ENCODE assay signal across 11 cellular contexts in genomic region chr19:36257512-36257876, GRCh38. TPM values are rescaled to one million over a fixed set of nuclear protein-coding genes. Genes with fewer than 3 reads are reported as not detected.
DNase-seq lines count a peak whose midpoint lies in the region; ATAC-seq, FAIRE-seq and TF ChIP-seq lines count a peak whose summit lies in the region.
"Had no signal": no experiment of that assay in that cellular context is flagged by ENCODE, and none has a peak within 500 bp of the region (broad histone marks: within the 10 kb centered on the region; RNA-seq: fewer than 3 reads in every experiment).

No MANE protein-coding gene starts in this region.

- H3K4me1 ChIP-seq in liver (ENCODE audit: control insufficient read depth in 4 of 4, insufficient read depth in 4 of 4, low read length in 3 of 4) (no peaks in the 10 kb centered on the region), HepG2 (ENCODE audit: insufficient read depth, low read length) (no peaks in the 10 kb centered on the region), fibroblast of lung (ENCODE audit: control insufficient read depth, extremely low read depth, insufficient read depth, low read length) (no peaks in the 10 kb centered on the region)

- H3K9ac ChIP-seq in liver (ENCODE audit: low read depth in 1 of 2, low read length in 2 of 2): no peak overlapping the region
- H3K9ac ChIP-seq in HepG2 (ENCODE audit: insufficient read depth, low read depth, low read length): no peak overlapping the region
- peak overlapping the region; percentile 16 for H3K9ac ChIP-seq in fibroblast of lung (ENCODE audit: insufficient read depth, low read length)

- H2AFZ ChIP-seq in HepG2 (ENCODE audit: low read length): no peak overlapping the region
- no peak overlapping the region for H2AFZ ChIP-seq in fibroblast of lung (ENCODE audit: low read length)

- POLR2A ChIA-PET in HepG2 (lab: Yijun Ruan, JAX): no interaction called here

- TF ChIP-seq EP300 in HepG2 (IDR thresholded peaks at IDR 0.05; ENCODE audit: low read depth in 2 of 2, low read length in 2 of 2) (no peak), HepG2 (CRISPR knock-in tag; IDR thresholded peaks at IDR 0.05; ENCODE audit: borderline replicate concordance) (no peak)

- FAIRE-seq in HepG2 (lab: Jason Lieb, UNC): no peak

- CTCF ChIA-PET in HepG2 (lab: Yijun Ruan, JAX; ENCODE audit: low intra/inter-chr PET ratio, low total read pairs): no interaction called here

- no peak for ATAC-seq in HepG2
- ATAC-seq in GM21576 (IDR thresholded peaks at IDR 0.05; ENCODE audit: unreplicated experiment): no peak
- no peak for ATAC-seq in GM19035 (IDR thresholded peaks at IDR 0.05; ENCODE audit: unreplicated experiment)

- peak overlapping the region in 2 of 3 donors; percentile 38 to 40 for H3K4me3 ChIP-seq in liver (ENCODE audit: low read depth in 1 of 3, low read length in 3 of 3)
- H3K4me3 ChIP-seq in HepG2 (replicated peaks in 1 of 3; ENCODE audit: insufficient read depth in 1 of 3, low read depth in 2 of 3, low read length in 3 of 3): no peak overlapping the region
- peak overlapping the region in 2 of 4 experiments; percentile 21 to 51 for H3K4me3 ChIP-seq in fibroblast of lung (replicated peaks in 1 of 4; ENCODE audit: control extremely low read depth in 1 of 4, insufficient read depth in 1 of 4, low read depth in 3 of 4, low read length in 4 of 4)

- TF ChIP-seq CTCF in liver (IDR thresholded peaks at IDR 0.05; ENCODE audit: low read depth, low read length, missing input control): no peak
- TF ChIP-seq CTCF in HepG2 (CRISPR knock-in tag; IDR thresholded peaks at IDR 0.05): no peak
- TF ChIP-seq CTCF in fibroblast of lung (conservative IDR thresholded peaks at IDR 0.05 in 1 of 2, IDR thresholded peaks at IDR 0.05 in 1 of 2; ENCODE audit: low read depth in 1 of 2, low read length in 2 of 2): no peak

- H3K4me2 ChIP-seq in HepG2 (ENCODE audit: low read depth, low read length): no peak overlapping the region
- peak overlapping the region; percentile 64 for H3K4me2 ChIP-seq in fibroblast of lung (ENCODE audit: extremely low read depth, insufficient read depth, low read length)

- H4K20me1 ChIP-seq in HepG2 (ENCODE audit: insufficient read depth, low read length) (no peaks in the 10 kb centered on the region), fibroblast of lung (ENCODE audit: control insufficient read depth, extremely low read depth, insufficient read depth, low read length) (no peaks in the 10 kb centered on the region)

- WGBS in liver: 18% methylated on average over 37 of the region's 37 CpGs
- 89% methylated on average over 37 of the region's 37 CpGs for WGBS in HepG2 (ENCODE audit: low lambda C conversion rate)

- BruUV-seq in HepG2 (replicated peaks; lab: Mats Ljungman, UMichigan): no TSS peak

- in situ Hi-C loops in HepG2 (cut with HindIII; ENCODE audit: extremely low pct_ligation_motif_present, low pct_unique_long_range_greater_than_20kb): no loop called here

- no peaks in the 10 kb centered on the region for H3K27me3 ChIP-seq in liver (ENCODE audit: control insufficient read depth in 4 of 4, insufficient read depth in 4 of 4, low read length in 3 of 4)
- H3K27me3 ChIP-seq in HepG2 (ENCODE audit: control insufficient read depth in 1 of 2, insufficient read depth in 2 of 2, low read length in 2 of 2): no peaks in the 10 kb centered on the region
- H3K27me3 ChIP-seq in fibroblast of lung (ENCODE audit: control insufficient read depth, insufficient read depth, low read length): no peaks in the 10 kb centered on the region

- DNase-seq in HepG2 (ENCODE audit: low spot score) (no peak), fibroblast of lung (ENCODE audit: low read depth in 2 of 2) (no peak), nucleus accumbens (lab: John Stamatoyannopoulos, UW) (peak in 31 of 56 donors; percentile 9 to 61 (median 27)), OCI-M2 (lab: John Stamatoyannopoulos, UW; ENCODE audit: unreplicated experiment) (no peak), erythroblast (lab: John Stamatoyannopoulos, UW) (no peak)
- DNase-seq: AML-193, NCI-H1930 had no signal

- no peak overlapping the region for H3K27ac ChIP-seq in liver (ENCODE audit: low read depth in 1 of 2, low read length in 2 of 2)
- no peak overlapping the region for H3K27ac ChIP-seq in HepG2 (ENCODE audit: extremely low read length, insufficient read depth, low read length)
- no peak overlapping the region for H3K27ac ChIP-seq in fibroblast of lung (ENCODE audit: insufficient read depth, low read length)
- H3K27ac ChIP-seq: VCaP had no signal

- H3K36me3 ChIP-seq in liver (ENCODE audit: control insufficient read depth in 4 of 4, insufficient read depth in 3 of 4, low read depth in 1 of 4, low read length in 3 of 4) (no peaks in the 10 kb centered on the region), HepG2 (replicated peaks in 1 of 2; ENCODE audit: control insufficient read depth in 1 of 2, insufficient read depth in 2 of 2, low read length in 2 of 2) (no peaks in the 10 kb centered on the region), fibroblast of lung (ENCODE audit: control insufficient read depth, insufficient read depth, low read length) (no peaks in the 10 kb centered on the region)

- intact Hi-C loops in HepG2 (cut with micrococcal nuclease; ENCODE audit: unreplicated experiment): no loop called here

- H3K9me3 ChIP-seq in liver (ENCODE audit: control insufficient read depth in 4 of 4, low read length in 3 of 4): peaks cover 0 to 29% (median 10%) of the 10 kb centered on the region in 4 donors
- no peaks in the 10 kb centered on the region for H3K9me3 ChIP-seq in HepG2 (ENCODE audit: low read length)
- no peaks in the 10 kb centered on the region for H3K9me3 ChIP-seq in fibroblast of lung (ENCODE audit: control insufficient read depth, insufficient read depth, low read depth, low read length)

- TF ChIP-seq RAD21 in liver (IDR thresholded peaks at IDR 0.05): no peak
- TF ChIP-seq RAD21 in HepG2 (CRISPR knock-in tag; IDR thresholded peaks at IDR 0.05): no peak

- no peak for TF ChIP-seq POLR2A in HepG2 (IDR thresholded peaks at IDR 0.05; ENCODE audit: insufficient read depth in 1 of 2, low read depth in 2 of 2, low read length in 2 of 2)
- no peak for TF ChIP-seq POLR2A in erythroblast (IDR thresholded peaks at IDR 0.05; ENCODE audit: low read length)

- H3K79me2 ChIP-seq in HepG2 (ENCODE audit: insufficient read depth, low read length) (no peaks in the 10 kb centered on the region), fibroblast of lung (ENCODE audit: control insufficient read depth, insufficient read depth, low read length) (no peaks in the 10 kb centered on the region)

RNA-seq across cellular contexts. Expression of gene ZNF146, which starts 42.6 kb away (rescaled TPM):
- 10 to 100 TPM; 29.2 to 48.6 TPM for total RNA-seq in liver
- 10 to 100 TPM; 16.6 to 19.0 TPM for polyA plus RNA-seq in liver
- total RNA-seq in HepG2 (2016; rRNA removed; fragmentation: Illumina TruSeq; extraction: Trizol): 52.7 and 93.3 TPM in 2 replicates
- total RNA-seq in HepG2 (2016; cell fraction: cytosol; rRNA removed; fragmentation: Illumina TruSeq; extraction: Trizol; ENCODE audit: low read depth): 7.1 and 7.2 TPM in 2 replicates
- 53.6 and 86.2 TPM in 2 replicates for total RNA-seq in HepG2 (2016; cell fraction: insoluble cytoplasmic fraction; rRNA removed; fragmentation: Illumina TruSeq; extraction: Trizol)
- total RNA-seq in HepG2 (2016; cell fraction: membrane; rRNA removed; fragmentation: Illumina TruSeq; extraction: Trizol): 33.9 and 37.0 TPM in 2 replicates
- 30.3 and 37.2 TPM in 2 replicates for total RNA-seq in HepG2 (2016; cell fraction: nucleus; rRNA removed; fragmentation: Illumina TruSeq; extraction: Trizol)
- 26.8 and 28.4 TPM in 2 replicates for polyA plus RNA-seq in HepG2 (2011; rRNA removed)
- polyA plus RNA-seq in HepG2 (2011; cell fraction: cytosol; rRNA removed): 12.6 and 22.7 TPM in 2 replicates
- 11.3 and 18.6 TPM in 2 replicates for polyA plus RNA-seq in HepG2 (2011; cell fraction: nucleus; rRNA removed)
- 47.9 and 48.1 TPM in 2 replicates for polyA plus RNA-seq in HepG2 (2012)
- 3.7 and 4.0 TPM in 2 replicates for polyA plus RNA-seq in HepG2 (2016; cell fraction: cytosol; fragmentation: Illumina TruSeq; extraction: Trizol; ENCODE audit: low read depth)
- 71.0 and 81.5 TPM in 2 replicates for polyA plus RNA-seq in HepG2 (2016; cell fraction: insoluble cytoplasmic fraction; fragmentation: Illumina TruSeq; extraction: Trizol; ENCODE audit: low read depth)
- polyA plus RNA-seq in HepG2 (2016; cell fraction: membrane; fragmentation: Illumina TruSeq; extraction: Trizol; ENCODE audit: low read depth): 15.3 and 15.4 TPM in 2 replicates
- polyA plus RNA-seq in HepG2 (2016; cell fraction: nucleus; fragmentation: Illumina TruSeq; extraction: Trizol; ENCODE audit: insufficient read depth, low read depth): 56.6 and 59.5 TPM in 2 replicates
- polyA minus RNA-seq in HepG2 (2011; rRNA and poly(A)+ RNA removed; ENCODE audit: low replicate concordance): 8.8 and 18.0 TPM in 2 replicates
- polyA minus RNA-seq in HepG2 (2011; cell fraction: cytosol; rRNA and poly(A)+ RNA removed): 25.7 and 28.9 TPM in 2 replicates
- polyA minus RNA-seq in HepG2 (2011; cell fraction: nucleus; rRNA and poly(A)+ RNA removed): 31.7 and 48.7 TPM in 2 replicates
- total RNA-seq in fibroblast of lung: 74.5 and 87.5 TPM in 2 replicates
- polyA plus RNA-seq in fibroblast of lung: 84.8 and 92.5 TPM in 2 replicates
- polyA plus RNA-seq in fibroblast of lung (2012): 56.6 and 71.0 TPM in 2 replicates
- 1.1 and 2.4 TPM in 2 replicates for polyA minus RNA-seq in fibroblast of lung (ENCODE audit: low replicate concordance)

RNA-seq across cellular contexts. Expression of gene ZNF565, which starts 43.0 kb away (rescaled TPM):
- total RNA-seq in liver: 1 to 10 TPM; 2.3 to 4.9 TPM
- polyA plus RNA-seq in liver: 1 to 10 TPM in 1 of 2 donors, under 1 TPM in 1; 0.95 to 2.2 TPM
- total RNA-seq in HepG2 (2016; rRNA removed; fragmentation: Illumina TruSeq; extraction: Trizol): 5.2 and 6.0 TPM in 2 replicates
- 2.6 and 3.3 TPM in 2 replicates for total RNA-seq in HepG2 (2016; cell fraction: cytosol; rRNA removed; fragmentation: Illumina TruSeq; extraction: Trizol; ENCODE audit: low read depth)
- 5.1 and 5.7 TPM in 2 replicates for total RNA-seq in HepG2 (2016; cell fraction: insoluble cytoplasmic fraction; rRNA removed; fragmentation: Illumina TruSeq; extraction: Trizol)
- total RNA-seq in HepG2 (2016; cell fraction: membrane; rRNA removed; fragmentation: Illumina TruSeq; extraction: Trizol): 3.8 and 4.2 TPM in 2 replicates
- 3.8 and 5.4 TPM in 2 replicates for total RNA-seq in HepG2 (2016; cell fraction: nucleus; rRNA removed; fragmentation: Illumina TruSeq; extraction: Trizol)
- polyA plus RNA-seq in HepG2 (2011; rRNA removed): 1.8 and 2.1 TPM in 2 replicates
- polyA plus RNA-seq in HepG2 (2011; cell fraction: cytosol; rRNA removed): 0.95 and 1.4 TPM in 2 replicates
- polyA plus RNA-seq in HepG2 (2011; cell fraction: nucleus; rRNA removed): 2.5 and 3.3 TPM in 2 replicates
- 2.3 and 2.4 TPM in 2 replicates for polyA plus RNA-seq in HepG2 (2012)
- polyA plus RNA-seq in HepG2 (2016; cell fraction: cytosol; fragmentation: Illumina TruSeq; extraction: Trizol; ENCODE audit: low read depth): 0.63 and 0.91 TPM in 2 replicates
- polyA plus RNA-seq in HepG2 (2016; cell fraction: insoluble cytoplasmic fraction; fragmentation: Illumina TruSeq; extraction: Trizol; ENCODE audit: low read depth): 3.6 and 3.8 TPM in 2 replicates
- polyA plus RNA-seq in HepG2 (2016; cell fraction: membrane; fragmentation: Illumina TruSeq; extraction: Trizol; ENCODE audit: low read depth): 1.5 and 1.6 TPM in 2 replicates
- 4.5 and 4.8 TPM in 2 replicates for polyA plus RNA-seq in HepG2 (2016; cell fraction: nucleus; fragmentation: Illumina TruSeq; extraction: Trizol; ENCODE audit: insufficient read depth, low read depth)
- 2.0 and 2.7 TPM in 2 replicates for polyA minus RNA-seq in HepG2 (2011; rRNA and poly(A)+ RNA removed; ENCODE audit: low replicate concordance)
- 1.2 and 2.2 TPM in 2 replicates for polyA minus RNA-seq in HepG2 (2011; cell fraction: cytosol; rRNA and poly(A)+ RNA removed)
- 5.4 and 7.6 TPM in 2 replicates for polyA minus RNA-seq in HepG2 (2011; cell fraction: nucleus; rRNA and poly(A)+ RNA removed)
- 6.3 and 6.4 TPM in 2 replicates for total RNA-seq in fibroblast of lung
- 2.4 and 4.3 TPM in 2 replicates for polyA plus RNA-seq in fibroblast of lung
- 2.2 and 2.8 TPM in 2 replicates for polyA plus RNA-seq in fibroblast of lung (2012)
- polyA minus RNA-seq in fibroblast of lung (ENCODE audit: low replicate concordance): 1.3 and 16.5 TPM in 2 replicates

Comparison
In these comparisons a context has a peak if more than half of its experiments do, and no peak if none do; other contexts are left out.
1. H3K4me3 ChIP-seq: peak in liver (2 of 3); none in HepG2 (0 of 3).
2. DNase-seq: peak in nucleus accumbens (31 of 56); none in HepG2 (single experiment), fibroblast of lung (0 of 2), OCI-M2 (single experiment) and erythroblast (0 of 2).